In genomic region chr3:12996181-12996506, GRCh38 we compare ENCODE assay signal across 19 cellular contexts.
DNase-seq lines count a peak whose midpoint lies in the region; ATAC-seq and TF ChIP-seq lines count a peak whose summit lies in the region.
"Had no signal": no experiment of that assay in that cellular context is flagged by ENCODE, and none has a peak within 500 bp of the region (broad histone marks: within the 10 kb centered on the region; RNA-seq: fewer than 3 reads in every experiment).

No MANE protein-coding gene starts in this region.

- ATAC-seq in HG03342 (IDR thresholded peaks at IDR 0.05; ENCODE audit: unreplicated experiment) = no peak
- ATAC-seq: activated naive CD4-positive, alpha-beta T cell treated with anti-CD3 and anti-CD28 coated beads, Interleukin-2, amount 50 U/mL, for 72 hours; activated T-cell treated with anti-CD3 and anti-CD28 coated beads, Interleukin-2, amount 50 U/mL, for 72 hours; GM23338 had no signal

- H3K4me3 ChIP-seq in HL-60 (replicated peaks; ENCODE audit: insufficient read depth, low read length) (no peak overlapping the region), neutrophil (ENCODE audit: low read depth in 1 of 2, low read length in 1 of 2) (peak overlapping the region; percentile 83 to 91)
- H3K4me3 ChIP-seq: GM23338 had no signal

- peak overlapping the region; percentile 22 to 86 (median 53) for H3K27ac Mint-ChIP-seq in CD14-positive monocyte
- H3K27ac Mint-ChIP-seq in dendritic cell treated with granulocyte-macrophage colony-stimulating factor and Interleukin-4, amounts not matched to agents 40 ng/mL and 50 ng/mL, for 4 days = peak overlapping the region; percentile 82
- H3K27ac Mint-ChIP-seq: activated CD4-positive, alpha-beta memory T cell treated with anti-CD3 and anti-CD28 coated beads for 36 hours; GM23338; progenitor cell of endocrine pancreas had no signal

- peaks cover 0 to 2% (median 0%) of the 10 kb centered on the region in 7 donors for H3K9me3 Mint-ChIP-seq in CD14-positive monocyte
- H3K9me3 Mint-ChIP-seq in dendritic cell treated with granulocyte-macrophage colony-stimulating factor and Interleukin-4, amounts not matched to agents 40 ng/mL and 50 ng/mL, for 4 days = no peaks in the 10 kb centered on the region
- H3K9me3 Mint-ChIP-seq: activated CD4-positive, alpha-beta memory T cell treated with anti-CD3 and anti-CD28 coated beads for 36 hours; activated naive CD4-positive, alpha-beta T cell treated with anti-CD3 and anti-CD28 coated beads, Interleukin-2, amount 50 U/mL, for 72 hours; activated T-cell treated with anti-CD3 and anti-CD28 coated beads, Interleukin-2, amount 50 U/mL, for 72 hours; GM23338; neural crest cell had no signal

- H3K9me3 ChIP-seq in neutrophil = no peaks in the 10 kb centered on the region

- no peak overlapping the region for H3K4me3 Mint-ChIP-seq in CD14-positive monocyte
- H3K4me3 Mint-ChIP-seq in dendritic cell treated with granulocyte-macrophage colony-stimulating factor and Interleukin-4, amounts not matched to agents 40 ng/mL and 50 ng/mL, for 4 days = no peak overlapping the region
- H3K4me3 Mint-ChIP-seq: activated CD4-positive, alpha-beta memory T cell treated with anti-CD3 and anti-CD28 coated beads for 36 hours had no signal

- H3K4me1 Mint-ChIP-seq in CD14-positive monocyte = peaks cover 78% of the 10 kb centered on the region
- H3K4me1 Mint-ChIP-seq in dendritic cell treated with granulocyte-macrophage colony-stimulating factor and Interleukin-4, amounts not matched to agents 40 ng/mL and 50 ng/mL, for 4 days (ENCODE audit: low read depth) = peaks cover 77% of the 10 kb centered on the region

- no peak for TF ChIP-seq CTCF in CD14-positive monocyte (IDR thresholded peaks at IDR 0.05)
- TF ChIP-seq CTCF in HL-60 (IDR thresholded peaks at IDR 0.05; ENCODE audit: insufficient read depth, low read length) = no peak
- no peak for TF ChIP-seq CTCF in neutrophil (IDR thresholded peaks at IDR 0.05)

- peaks cover 10 to 23% (median 19%) of the 10 kb centered on the region in 3 donors for H3K27me3 Mint-ChIP-seq in CD14-positive monocyte (ENCODE audit: low read depth in 3 of 3)
- no peaks in the 10 kb centered on the region for H3K27me3 Mint-ChIP-seq in dendritic cell treated with granulocyte-macrophage colony-stimulating factor and Interleukin-4, amounts not matched to agents 40 ng/mL and 50 ng/mL, for 4 days
- H3K27me3 Mint-ChIP-seq: activated CD4-positive, alpha-beta memory T cell treated with anti-CD3 and anti-CD28 coated beads for 36 hours had no signal

- DNase-seq in CD14-positive monocyte (ENCODE audit: low spot score) = no peak
- no peak for DNase-seq in HL-60 (ENCODE audit: low read depth in 1 of 2, low spot score in 1 of 2)
- DNase-seq in cerebellar nuclear complex (lab: John Stamatoyannopoulos, UW) = no peak
- no peak for DNase-seq in HK-2 (ENCODE audit: unreplicated experiment)
- DNase-seq: activated CD4-positive, alpha-beta memory T cell treated with anti-CD3 and anti-CD28 coated beads for 36 hours; activated T-cell treated with anti-CD3 and anti-CD28 coated beads, Interleukin-2, amount 50 U/mL, for 72 hours; foreskin melanocyte; mesenchymal stem cell; NCI-H748 treated with DMSO at 0.1 percent for 48 hours; SHP77 treated with DMSO at 0.1 percent for 48 hours; small intestine; stimulated activated CD4-positive, alpha-beta T cell treated with anti-CD3 and anti-CD28 coated beads, Interleukin-4, amount 100 ng/mL, for 1 hour had no signal

- H3K27me3 ChIP-seq in HL-60 (ENCODE audit: insufficient read depth, poor library complexity, severe bottlenecking) = peaks cover 13% of the 10 kb centered on the region
- peaks cover 15% of the 10 kb centered on the region for H3K27me3 ChIP-seq in neutrophil

- H3K36me3 ChIP-seq in neutrophil = peaks cover 45% of the 10 kb centered on the region

- intact Hi-C loops in CD14-positive monocyte (cut with micrococcal nuclease) = loop anchor here (10.0 kb wide), 2 partner anchors 49 to 419 kb away; no protein-coding TSS in a partner anchor
- intact Hi-C loops in dendritic cell treated with granulocyte-macrophage colony-stimulating factor and Interleukin-4, amounts not matched to agents 40 ng/mL and 50 ng/mL, for 4 days (cut with micrococcal nuclease) = no loop called here

- peaks cover 86 to 89% of the 10 kb centered on the region in 2 experiments for H3K4me1 ChIP-seq in neutrophil (ENCODE audit: control insufficient read depth in 1 of 2, insufficient read depth in 1 of 2, low read depth in 1 of 2, low read length in 1 of 2)

- H3K36me3 Mint-ChIP-seq in CD14-positive monocyte = peaks cover 66 to 69% of the 10 kb centered on the region in 2 donors
- peaks cover 63% of the 10 kb centered on the region for H3K36me3 Mint-ChIP-seq in dendritic cell treated with granulocyte-macrophage colony-stimulating factor and Interleukin-4, amounts not matched to agents 40 ng/mL and 50 ng/mL, for 4 days (ENCODE audit: low read depth)
- H3K36me3 Mint-ChIP-seq: activated naive CD4-positive, alpha-beta T cell treated with anti-CD3 and anti-CD28 coated beads, Interleukin-2, amount 50 U/mL, for 72 hours had no signal

- H3K27ac ChIP-seq in HL-60 (replicated peaks) (peak overlapping the region; percentile 13; the same call in 1 of the 2 replicates), neutrophil (peak overlapping the region; percentile 98)
